35 cellular contexts compared by ENCODE assay signal in genomic region chr1:247070645-247071044, GRCh38. TPM values are rescaled to one million over a fixed set of nuclear protein-coding genes. Genes with fewer than 3 reads are reported as not detected.
DNase-seq lines count a peak whose midpoint lies in the region; ATAC-seq, FAIRE-seq and TF ChIP-seq lines count a peak whose summit lies in the region.
"Had no signal": no experiment of that assay in that cellular context is flagged by ENCODE, and none has a peak within 500 bp of the region (broad histone marks: within the 10 kb centered on the region; RNA-seq: fewer than 3 reads in every experiment).

No MANE protein-coding gene starts in this region.

- POLR2A ChIA-PET in K562 (lab: Yijun Ruan, JAX), result no interaction called here

- in situ Hi-C loops in K562 (cut with MboI), result no loop called here

- H3K27me3 ChIP-seq in K562 (ENCODE audit: control insufficient read depth in 2 of 2, insufficient read depth in 2 of 2, low read length in 2 of 2), result no peaks in the 10 kb centered on the region
- H3K27me3 ChIP-seq: BE2C; BLaER1; BLaER1 treated with 17β-estradiol and CSF1 and Interleukin-3, amounts not matched to agents 10 nM and 100 nM had no signal

- ATAC-seq in K562 (no peak), HG02588 (IDR thresholded peaks at IDR 0.05; ENCODE audit: unreplicated experiment) (no peak)
- ATAC-seq in stimulated activated naive CD8-positive, alpha-beta T cell treated with anti-CD3 and anti-CD28 coated beads, Interleukin-15, amount 100 ng/mL, for 72 hours, result no peak
- ATAC-seq: A549; CD8-positive, alpha-beta T cell had no signal

- FAIRE-seq in D721Med (lab: Jason Lieb, UNC), result peak; percentile 84
- FAIRE-seq in G401.6 (lab: Jason Lieb, UNC), result peak; percentile 11
- FAIRE-seq in TTC549 (lab: Jason Lieb, UNC), result peak; percentile 56
- FAIRE-seq in K562 (lab: Jason Lieb, UNC), result no peak
- FAIRE-seq: A204.1, A549 had no signal

- H3K79me2 ChIP-seq in K562 (ENCODE audit: control insufficient read depth, insufficient read depth, low read length), result peaks cover 77% of the 10 kb centered on the region

- CTCF ChIA-PET in K562 (lab: Yijun Ruan, JAX; ENCODE audit: low intra/inter-chr PET ratio), result no interaction called here

- H3K9ac ChIP-seq in K562 (ENCODE audit: insufficient read depth in 1 of 2, low read depth in 2 of 2, low read length in 2 of 2), result no peak overlapping the region
- H3K9ac ChIP-seq: BLaER1; BLaER1 treated with 17β-estradiol and CSF1 and Interleukin-3, amounts not matched to agents 10 nM and 100 nM had no signal

- TF ChIP-seq CTCF in D721Med (IDR thresholded peaks at IDR 0.05; ENCODE audit: insufficient read depth, missing control alignments) (no peak), K562 (IDR thresholded peaks at IDR 0.05 in 2 of 3, conservative IDR thresholded peaks at IDR 0.05 in 1 of 3; ENCODE audit: insufficient read depth in 2 of 3, low read depth in 1 of 3, low read length in 3 of 3) (no peak)

- no peaks in the 10 kb centered on the region for H4K20me1 ChIP-seq in K562 (replicated peaks; ENCODE audit: control insufficient read depth, insufficient read depth, low read length)
- H4K20me1 ChIP-seq: BLaER1 treated with 17β-estradiol and CSF1 and Interleukin-3, amounts not matched to agents 10 nM and 100 nM had no signal

- intact Hi-C loops in K562 (cut with micrococcal nuclease), result no loop called here

- WGBS in K562 (ENCODE audit: insufficient coverage, low coverage, missing lambda C conversion rate), result 64% methylated on average over 3 of the region's 3 CpGs

- H3K9me1 ChIP-seq in K562 (ENCODE audit: control insufficient read depth, insufficient read depth, low read length), result no peaks in the 10 kb centered on the region

- DNase-seq in D721Med (ENCODE audit: insufficient read length, low spot score) (no peak), K562 (ENCODE audit: extremely low read depth in 1 of 4, low spot score in 3 of 4) (no peak), 8988T (no peak), NCI-H2196 treated with DMSO at 0.1 percent for 48 hours (lab: John Stamatoyannopoulos, UW; ENCODE audit: unreplicated experiment) (no peak)
- DNase-seq in stimulated activated naive CD8-positive, alpha-beta T cell treated with anti-CD3 and anti-CD28 coated beads, Interleukin-15, amount 100 ng/mL, for 72 hours, result no peak
- DNase-seq: ACHN; AML-193; BE2C; C1 segment of cervical spinal cord; Caco-2; Calu3; CD4-positive, alpha-beta memory T cell; CD4-positive, alpha-beta T cell; CD4-positive, CD25-positive, alpha-beta regulatory T cell; CD8-positive, alpha-beta memory T cell; CD8-positive, alpha-beta T cell; COR-L47; DMS 273 treated with DMSO at 0.1 percent for 48 hours; DMS153; DMS53; DMS79; DMS79 treated with DMSO at 0.1 percent for 48 hours; DND-41; EL had no signal

- H3K9me3 Mint-ChIP-seq in stimulated activated naive CD8-positive, alpha-beta T cell treated with anti-CD3 and anti-CD28 coated beads, Interleukin-15, amount 100 ng/mL, for 72 hours, result peaks cover 30 to 67% of the 10 kb centered on the region in 2 donors

- H3K36me3 ChIP-seq in K562 (ENCODE audit: control insufficient read depth, insufficient read depth, low read length), result no peaks in the 10 kb centered on the region; the same call in 1 of the 3 replicates
- H3K36me3 ChIP-seq: BE2C had no signal

- no peak overlapping the region for H2AFZ ChIP-seq in K562 (ENCODE audit: low read depth, low read length)

- no peak overlapping the region for H3K27ac ChIP-seq in K562 (ENCODE audit: extremely low read depth, low read depth, low read length)
- H3K27ac ChIP-seq: 22Rv1; A549; BLaER1; BLaER1 treated with 17β-estradiol and CSF1 and Interleukin-3, amounts not matched to agents 10 nM and 100 nM; C4-2B had no signal

- H3K27me3 Mint-ChIP-seq in stimulated activated naive CD8-positive, alpha-beta T cell treated with anti-CD3 and anti-CD28 coated beads, Interleukin-15, amount 100 ng/mL, for 72 hours, result no peaks in the 10 kb centered on the region
- H3K27me3 Mint-ChIP-seq: B cell; CD4-positive, alpha-beta memory T cell; CD4-positive, alpha-beta T cell; CD4-positive, CD25-positive, alpha-beta regulatory T cell; CD8-positive, alpha-beta memory T cell had no signal

- BruUV-seq in K562 (replicated peaks; lab: Mats Ljungman, UMichigan), result no TSS peak

- H3K4me2 ChIP-seq in K562 (ENCODE audit: insufficient read depth, low read length), result no peak overlapping the region
- H3K4me2 ChIP-seq: A549; BLaER1; BLaER1 treated with 17β-estradiol and CSF1 and Interleukin-3, amounts not matched to agents 10 nM and 100 nM had no signal

- H3K4me3 Mint-ChIP-seq in stimulated activated naive CD8-positive, alpha-beta T cell treated with anti-CD3 and anti-CD28 coated beads, Interleukin-15, amount 100 ng/mL, for 72 hours, result no peak overlapping the region
- H3K4me3 Mint-ChIP-seq: B cell; CD14-positive monocyte; CD4-positive, alpha-beta T cell; CD8-positive, alpha-beta memory T cell; CD8-positive, alpha-beta T cell had no signal

- H3K4me1 ChIP-seq in K562 (replicated peaks in 1 of 2; ENCODE audit: control insufficient read depth in 2 of 2, insufficient read depth in 2 of 2, low read length in 2 of 2), result no peaks in the 10 kb centered on the region
- H3K4me1 ChIP-seq: A549; BE2C; BLaER1; BLaER1 treated with 17β-estradiol and CSF1 and Interleukin-3, amounts not matched to agents 10 nM and 100 nM; Caco-2 had no signal

- peaks cover 15% of the 10 kb centered on the region for H3K9me3 ChIP-seq in K562 (replicated peaks; ENCODE audit: control insufficient read depth, insufficient read depth, low read depth, low read length)
- H3K9me3 ChIP-seq: BE2C had no signal

- no peak for TF ChIP-seq POLR2A in K562 (conservative IDR thresholded peaks at IDR 0.05)

- no peak overlapping the region for H3K4me3 ChIP-seq in K562
- H3K4me3 ChIP-seq: A549; BLaER1; BLaER1 treated with 17β-estradiol and CSF1 and Interleukin-3, amounts not matched to agents 10 nM and 100 nM had no signal

- no peak overlapping the region for H3K27ac Mint-ChIP-seq in stimulated activated naive CD8-positive, alpha-beta T cell treated with anti-CD3 and anti-CD28 coated beads, Interleukin-15, amount 100 ng/mL, for 72 hours
- H3K27ac Mint-ChIP-seq: B cell; CD14-positive monocyte; CD4-positive, alpha-beta memory T cell; CD4-positive, alpha-beta T cell; CD4-positive, CD25-positive, alpha-beta regulatory T cell; CD8-positive, alpha-beta memory T cell; CD8-positive, alpha-beta T cell had no signal

- no peak for TF ChIP-seq RAD21 in K562 (CRISPR knock-in tag; conservative IDR thresholded peaks at IDR 0.05 in 1 of 2, IDR thresholded peaks at IDR 0.05 in 1 of 2)

- no peak for TF ChIP-seq EP300 in K562 (IDR thresholded peaks at IDR 0.05; ENCODE audit: low read length)

- no peaks in the 10 kb centered on the region for H3K4me1 Mint-ChIP-seq in stimulated activated naive CD8-positive, alpha-beta T cell treated with anti-CD3 and anti-CD28 coated beads, Interleukin-15, amount 100 ng/mL, for 72 hours
- H3K4me1 Mint-ChIP-seq: CD14-positive monocyte had no signal

TF ChIP-seq in K562, 482 proteins besides CTCF, POLR2A, EP300 and RAD21 (continues in another document):
- TF ChIP-seq E2F3 (CRISPR knock-in tag; IDR thresholded peaks at IDR 0.05), result no peak
- TF ChIP-seq ZNF766 (CRISPR knock-in tag; conservative IDR thresholded peaks at IDR 0.05), result no peak
- TF ChIP-seq TRIM28 (IDR thresholded peaks at IDR 0.05), result 0 out of 2 replicates have a peak, but pooled peaks have one; percentile 58
- TF ChIP-seq HDAC3 (IDR thresholded peaks at IDR 0.05; ENCODE audit: borderline replicate concordance, partially characterized antibody), result no peak
- TF ChIP-seq CBX3 (IDR thresholded peaks at IDR 0.05; ENCODE audit: borderline replicate concordance in 1 of 2, low read length in 2 of 2), result peak in 1 of 2 experiments; percentile 63; a peak in 1 of 3 replicates

RNA-seq across cellular contexts. Expression of gene ZNF670, which starts 8.0 kb away (rescaled TPM):
- total RNA-seq in K562 (2011; cell fraction: chromatin; rRNA removed; ENCODE audit: low replicate concordance), result 4.5 and 17.1 TPM in 2 replicates
- 2.8 and 5.1 TPM in 2 replicates for total RNA-seq in K562 (2011; cell fraction: nucleolus; rRNA removed)
- 6.5 and 7.7 TPM in 2 replicates for total RNA-seq in K562 (2011; cell fraction: nucleoplasm; rRNA removed)
- total RNA-seq in K562 (2014; rRNA removed) (6.7 and 8.9 TPM in 2 replicates), K562 (2014; rRNA removed; fragmentation: Illumina TruSeq; extraction: Trizol) (14.5 and 17.8 TPM in 2 replicates), K562 (2015; rRNA removed; fragmentation: Illumina TruSeq; extraction: Trizol) (10.3 and 11.2 TPM in 2 replicates), K562 (2021) (7.1 and 7.9 TPM in 2 replicates)
- polyA plus RNA-seq in K562 (2011; rRNA removed) (9.7 and 11.8 TPM in 2 replicates), K562 (2014; fragmentation: Illumina TruSeq; extraction: Trizol) (11.1 and 12.4 TPM in 2 replicates), K562 (2014; fragmentation: Nextera tagmentation; extraction: Ambion mirVana) (10 to 100 TPM; 17.3 to 23.4 TPM), K562 (2014; rRNA removed) (8.2 and 8.7 TPM in 2 replicates)
- polyA plus RNA-seq in K562 (2011; cell fraction: cytosol; rRNA removed), result 1.1 and 2.6 TPM in 2 replicates
- polyA plus RNA-seq in K562 (2011; cell fraction: nucleus; rRNA removed), result 2.7 and 4.4 TPM in 2 replicates
- polyA plus RNA-seq in K562 (2012), result 5.9 and 6.1 TPM in 2 replicates
- polyA minus RNA-seq in K562 (2011; rRNA and poly(A)+ RNA removed), result 11.7 and 13.9 TPM in 2 replicates
- polyA minus RNA-seq in K562 (2011; cell fraction: cytosol; rRNA and poly(A)+ RNA removed), result 3.2 and 4.0 TPM in 2 replicates
- 3.4 and 6.0 TPM in 2 replicates for polyA minus RNA-seq in K562 (2011; cell fraction: nucleus; rRNA and poly(A)+ RNA removed)

RNA-seq across cellular contexts. Expression of gene ZNF669, which starts 33.5 kb away (rescaled TPM):
- total RNA-seq in K562 (2011; cell fraction: chromatin; rRNA removed; ENCODE audit: low replicate concordance), result 15.0 and 38.1 TPM in 2 replicates
- total RNA-seq in K562 (2011; cell fraction: nucleolus; rRNA removed), result 14.7 and 18.0 TPM in 2 replicates
- total RNA-seq in K562 (2011; cell fraction: nucleoplasm; rRNA removed), result 13.5 and 16.2 TPM in 2 replicates
- total RNA-seq in K562 (2014; rRNA removed) (9.8 and 10.9 TPM in 2 replicates), K562 (2014; rRNA removed; fragmentation: Illumina TruSeq; extraction: Trizol) (18.3 and 21.1 TPM in 2 replicates), K562 (2015; rRNA removed; fragmentation: Illumina TruSeq; extraction: Trizol) (14.4 and 16.1 TPM in 2 replicates), K562 (2021) (8.0 and 10.2 TPM in 2 replicates)
- polyA plus RNA-seq in K562 (2011; rRNA removed) (8.2 and 10.9 TPM in 2 replicates), K562 (2014; fragmentation: Illumina TruSeq; extraction: Trizol) (10.3 and 12.1 TPM in 2 replicates), K562 (2014; fragmentation: Nextera tagmentation; extraction: Ambion mirVana) (1 to 10 TPM; 5.3 to 6.3 TPM), K562 (2014; rRNA removed) (8.2 and 9.2 TPM in 2 replicates)
- 5.2 and 5.7 TPM in 2 replicates for polyA plus RNA-seq in K562 (2011; cell fraction: cytosol; rRNA removed)
- polyA plus RNA-seq in K562 (2011; cell fraction: nucleus; rRNA removed), result 3.2 and 3.9 TPM in 2 replicates
- 6.4 and 8.0 TPM in 2 replicates for polyA plus RNA-seq in K562 (2012)
- 15.3 and 21.4 TPM in 2 replicates for polyA minus RNA-seq in K562 (2011; rRNA and poly(A)+ RNA removed)
- polyA minus RNA-seq in K562 (2011; cell fraction: cytosol; rRNA and poly(A)+ RNA removed), result 4.2 and 5.3 TPM in 2 replicates
- polyA minus RNA-seq in K562 (2011; cell fraction: nucleus; rRNA and poly(A)+ RNA removed), result 9.8 and 17.3 TPM in 2 replicates
